8 cellular contexts compared by ENCODE assay signal in genomic region chr7:142797799-142798377, GRCh38. TPM values are rescaled to one million over a fixed set of nuclear protein-coding genes. Genes with fewer than 3 reads are reported as not detected.
DNase-seq lines count a peak whose midpoint lies in the region; ATAC-seq, FAIRE-seq and TF ChIP-seq lines count a peak whose summit lies in the region.

No MANE protein-coding gene starts in this region.

- H3K79me2 ChIP-seq in H9 (ENCODE audit: insufficient read depth, low read length): no peaks in the 10 kb centered on the region

- H2AFZ ChIP-seq in H9 (ENCODE audit: low read length): no peak overlapping the region

- peaks cover 15% of the 10 kb centered on the region for H3K23me2 ChIP-seq in H9 (ENCODE audit: insufficient read length, low read depth, low read length, poor library complexity, severe bottlenecking)

- H3K9me3 ChIP-seq in H9 (ENCODE audit: control insufficient read depth, low read depth, low read length): no peaks in the 10 kb centered on the region

- H3K27me3 Mint-ChIP-seq in H9 (ENCODE audit: low read depth): peaks cover 98% of the 10 kb centered on the region
- H3K27me3 Mint-ChIP-seq in stimulated activated naive B cell treated with anti-CD40 and anti-IgM and Interleukin-4, amounts not matched to agents 10 μg/mL and 1 μg/mL and 100 μg/mL, for 72 hours: no peaks in the 10 kb centered on the region

- H3K27me3 ChIP-seq in H9 (ENCODE audit: insufficient read depth, low read length): peaks cover 20% of the 10 kb centered on the region; the same call in 1 of the 2 replicates

- no peak overlapping the region for H2BK20ac ChIP-seq in H9 (ENCODE audit: low read depth, low read length, poor library complexity, severe bottlenecking)

- H2BK120ac ChIP-seq in H9 (ENCODE audit: low read depth, low read length, poor library complexity, severe bottlenecking): no peak overlapping the region

- no peak overlapping the region for H3K14ac ChIP-seq in H9 (ENCODE audit: insufficient read depth, low read length)

- H4K91ac ChIP-seq in H9 (ENCODE audit: insufficient read length, low read depth, low read length): no peak overlapping the region

- WGBS in H9 (ENCODE audit: extremely low coverage, insufficient read length, low lambda C conversion rate): no CpG with 5 or more reads among the region's 13 CpGs

- H3K9ac ChIP-seq in H9 (ENCODE audit: extremely low read depth, insufficient read length, low read length): no peak overlapping the region

- no peak overlapping the region for H2AK5ac ChIP-seq in H9 (ENCODE audit: insufficient read length, low read length)

- peak overlapping the region in 1 of 3 experiments; percentile 2; a peak in 2 of 7 replicates for H3K27ac Mint-ChIP-seq in H9
- peak overlapping the region; percentile 98 for H3K27ac Mint-ChIP-seq in stimulated activated naive B cell treated with anti-CD40 and anti-IgM and Interleukin-4, amounts not matched to agents 10 μg/mL and 1 μg/mL and 100 μg/mL, for 72 hours

- H3K4me2 ChIP-seq in H9 (ENCODE audit: insufficient read depth, insufficient read length, low read length): peak overlapping the region; percentile 43

- peaks cover 12% of the 10 kb centered on the region; the same call in 1 of the 2 replicates for H3K4me1 ChIP-seq in H9 (ENCODE audit: insufficient read depth, low read length)

- H4K8ac ChIP-seq in H9 (replicated peaks; ENCODE audit: insufficient read length, low read depth, low read length): no peak overlapping the region

- no peak overlapping the region for H2BK5ac ChIP-seq in H9 (ENCODE audit: insufficient read length, low read length)

- H3K4me1 Mint-ChIP-seq in H9: peaks cover 54 to 58% of the 10 kb centered on the region in 2 experiments
- peaks cover 65 to 84% of the 10 kb centered on the region in 2 donors for H3K4me1 Mint-ChIP-seq in stimulated activated naive B cell treated with anti-CD40 and anti-IgM and Interleukin-4, amounts not matched to agents 10 μg/mL and 1 μg/mL and 100 μg/mL, for 72 hours

- peak overlapping the region; percentile 49 for H3K4me3 ChIP-seq in iPS-11a (ENCODE audit: low read depth, low read length)

- H3K27ac ChIP-seq in H9 (ENCODE audit: insufficient read length, low read depth, low read length): no peak overlapping the region

- peak; percentile 26 to 27 for ATAC-seq in stimulated activated naive B cell treated with anti-CD40 and anti-IgM and Interleukin-4, amounts not matched to agents 10 μg/mL and 1 μg/mL and 100 μg/mL, for 72 hours (replicated peaks)
- no peak for ATAC-seq in GM18861 (IDR thresholded peaks at IDR 0.05; ENCODE audit: unreplicated experiment)

- no peak overlapping the region for H3K4ac ChIP-seq in H9 (ENCODE audit: low read depth, low read length)

- no peak overlapping the region for H2BK15ac ChIP-seq in H9 (ENCODE audit: low read depth, low read length)

- no peak overlapping the region for H3K23ac ChIP-seq in H9 (ENCODE audit: insufficient read length, low read depth, low read length)

- no peak overlapping the region for H3K56ac ChIP-seq in H9 (ENCODE audit: insufficient read length, low read depth, low read length)

- H3T11ph ChIP-seq in H9 (ENCODE audit: low read length): no peak overlapping the region

- peaks cover 7 to 10% (median 7%) of the 10 kb centered on the region in 3 experiments for H3K36me3 Mint-ChIP-seq in H9 (ENCODE audit: insufficient read depth in 1 of 3, low read depth in 3 of 3)
- peaks cover 19 to 39% of the 10 kb centered on the region in 2 donors for H3K36me3 Mint-ChIP-seq in stimulated activated naive B cell treated with anti-CD40 and anti-IgM and Interleukin-4, amounts not matched to agents 10 μg/mL and 1 μg/mL and 100 μg/mL, for 72 hours

- no peak overlapping the region for H4K5ac ChIP-seq in H9 (ENCODE audit: insufficient read length, low read depth, low read length)

- DNase-seq in H9 (peak; percentile 30), NCI-H146 (lab: John Stamatoyannopoulos, UW) (no peak), urothelium cell line (ENCODE audit: low spot score) (no peak), cerebellar nuclear complex (lab: John Stamatoyannopoulos, UW) (no peak)
- peak; percentile 62 for DNase-seq in activated CD8-positive, alpha-beta memory T cell treated with anti-CD3 and anti-CD28 coated beads, Interleukin-2, amount 50 U/mL, for 4 hours
- DNase-seq in stimulated activated naive B cell treated with anti-CD40 and anti-IgM and Interleukin-4, amounts not matched to agents 10 μg/mL and 1 μg/mL and 100 μg/mL, for 72 hours: no peak

- H4K20me1 ChIP-seq in H9 (ENCODE audit: control insufficient read depth, insufficient read depth, insufficient read length): no peaks in the 10 kb centered on the region

- TF ChIP-seq CTCF in H9 (conservative IDR thresholded peaks at IDR 0.05): no peak

- H2BK12ac ChIP-seq in H9 (ENCODE audit: insufficient read length, low read depth, low read length): no peak overlapping the region

- no peaks in the 10 kb centered on the region for H3K9me3 Mint-ChIP-seq in H9
- no peaks in the 10 kb centered on the region for H3K9me3 Mint-ChIP-seq in stimulated activated naive B cell treated with anti-CD40 and anti-IgM and Interleukin-4, amounts not matched to agents 10 μg/mL and 1 μg/mL and 100 μg/mL, for 72 hours

- H3K4me3 Mint-ChIP-seq in H9: peak overlapping the region; percentile 67 to 85
- peak overlapping the region; percentile 92 to 98 for H3K4me3 Mint-ChIP-seq in stimulated activated naive B cell treated with anti-CD40 and anti-IgM and Interleukin-4, amounts not matched to agents 10 μg/mL and 1 μg/mL and 100 μg/mL, for 72 hours

- no peaks in the 10 kb centered on the region for H3K79me1 ChIP-seq in H9 (ENCODE audit: insufficient read depth, low read depth, low read length, poor library complexity, severe bottlenecking)

- no peak for FAIRE-seq in urothelium cell line (lab: Jason Lieb, UNC)

- H3K18ac ChIP-seq in H9 (ENCODE audit: insufficient read length, low read depth, low read length): no peak overlapping the region

RNA-seq across cellular contexts. Expression of gene PRSS2, which starts 27.1 kb away (rescaled TPM):
- total RNA-seq in H9 (2021): not detected in 2 replicates

RNA-seq across cellular contexts. Expression of gene PRSS1, which starts 48.6 kb away (rescaled TPM):
- not detected in 2 replicates for total RNA-seq in H9 (2021)

RNA-seq across cellular contexts. Expression of gene EPHB6, which starts 57.0 kb away (rescaled TPM):
- 9.7 and 11.6 TPM in 2 replicates for total RNA-seq in H9 (2021)

Comparison
In these comparisons a context has a peak if more than half of its experiments do, and no peak if none do; other contexts are left out.
1. DNase-seq: peak in H9 (single experiment) and activated CD8-positive, alpha-beta memory T cell treated with anti-CD3 and anti-CD28 coated beads, Interleukin-2, amount 50 U/mL, for 4 hours (single experiment); none in stimulated activated naive B cell treated with anti-CD40 and anti-IgM and Interleukin-4, amounts not matched to agents 10 μg/mL and 1 μg/mL and 100 μg/mL, for 72 hours (single experiment), NCI-H146 (single experiment), urothelium cell line (single experiment) and cerebellar nuclear complex (0 of 2).